In the genomic region with DNA sequence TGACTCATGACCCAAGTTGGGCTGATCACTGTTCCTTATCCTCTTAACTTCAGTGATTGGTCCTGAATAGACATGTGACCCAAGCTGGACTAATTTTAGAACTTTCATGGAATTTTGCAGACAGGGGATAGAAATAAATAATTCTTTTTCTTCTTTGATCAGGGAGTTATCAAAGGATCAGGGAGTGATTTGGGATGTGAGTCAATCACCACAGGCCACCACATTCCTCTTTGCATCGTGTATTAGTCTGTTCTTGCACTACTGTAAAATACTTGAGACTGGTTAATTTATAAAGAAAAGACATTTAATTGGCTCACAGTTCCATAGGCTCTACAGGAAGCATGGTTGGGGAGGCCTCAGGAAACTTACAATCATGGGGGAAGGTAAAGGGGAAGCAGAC, we compare ENCODE assay signal across 26 cellular contexts.
"Had no signal": no experiment of that assay in that cellular context is flagged by ENCODE, and none has a peak within 500 bp of the region (broad histone marks: within the 10 kb centered on the region; RNA-seq: fewer than 3 reads in every experiment).

No MANE protein-coding gene starts in this region.

- ATAC-seq: esophagus mucosa; heart right ventricle; left lobe of liver; lower lobe of right lung; mucosa of descending colon; natural killer cell treated with Interleukin-12 subunit alpha and Interleukin-12 subunit beta and Interleukin-15 and Interleukin-18, amount 100 ng/mL, for 72 hours; right cardiac atrium had no signal

- H3K27ac ChIP-seq: ascending aorta, heart right ventricle, lower lobe of right lung, testis, transverse colon had no signal

- H3K9me3 ChIP-seq: ascending aorta, heart right ventricle, lower lobe of right lung, mucosa of descending colon, testis, transverse colon had no signal

- H3K27me3 ChIP-seq: ascending aorta, heart right ventricle, testis, transverse colon had no signal

- DNase-seq: activated CD4-positive, alpha-beta memory T cell treated with anti-CD3 and anti-CD28 coated beads, Interleukin-2, amount 10 ng/mL, durations not matched to agents 7 days and 5 days; activated CD4-positive, alpha-beta T cell treated with anti-CD3 and anti-CD28 coated beads for 1 hour; activated CD4-positive, alpha-beta T cell treated with anti-CD3 and anti-CD28 coated beads, Interleukin-2, amount 10 ng/mL, durations not matched to agents 7 days and 5 days; activated CD8-positive, alpha-beta memory T cell treated with anti-CD3 and anti-CD28 coated beads, Interleukin-2, amount 50 U/mL, for 48 hours; activated gamma-delta T cell; activated naive CD4-positive, alpha-beta T cell treated with anti-CD3 and anti-CD28 coated beads, Interleukin-2, amount 10 ng/mL, durations not matched to agents 7 days and 5 days; activated naive CD8-positive, alpha-beta T cell treated with anti-CD3 and anti-CD28 coated beads, Interleukin-2, amount 10 ng/mL, durations not matched to agents 7 days and 5 days; activated T-cell treated with anti-CD3 and anti-CD28 coated beads, Interleukin-2, amount 50 U/mL, for 24 hours; caudate nucleus; foreskin fibroblast; heart right ventricle; kidney glomerular epithelial cell; lower lobe of right lung; mesenchymal stem cell; mucosa of descending colon; posterior cingulate gyrus; right cardiac atrium; stimulated activated CD4-positive, alpha-beta T cell treated with anti-CD3 and anti-CD28 coated beads, Interleukin-15, amount 100 ng/mL, for 24 hours; stimulated activated CD4-positive, alpha-beta T cell treated with anti-CD3 and anti-CD28 coated beads, Interleukin-2, amount 100 ng/mL, for 24 hours; stimulated activated naive CD4-positive, alpha-beta T cell; testis; transverse colon had no signal

- H3K4me3 ChIP-seq: ascending aorta, heart right ventricle, lower lobe of right lung, mucosa of descending colon, testis, transverse colon had no signal

- H3K36me3 ChIP-seq: ascending aorta, heart right ventricle, lower lobe of right lung, transverse colon had no signal

- H3K4me1 ChIP-seq: ascending aorta, testis, transverse colon had no signal
